In genomic region chr4:48944252-48944651, GRCh38 we compare ENCODE assay signal across 1 cellular context.
TF ChIP-seq lines count a peak whose summit lies in the region.

No MANE protein-coding gene starts in this region.

TF ChIP-seq in WTC11, 78 proteins besides CTCF, POLR2A, EP300 and RAD21 (continued from another document):
- TF ChIP-seq HMGXB4 (CRISPR knock-in tag; IDR thresholded peaks at IDR 0.05) (no peak), SP1 (CRISPR knock-in tag; conservative IDR thresholded peaks at IDR 0.05) (no peak), SMAD4 (CRISPR knock-in tag; IDR thresholded peaks at IDR 0.05) (no peak), ZNF219 (CRISPR knock-in tag; IDR thresholded peaks at IDR 0.05; ENCODE audit: borderline replicate concordance) (no peak), ZMAT4 (CRISPR knock-in tag; IDR thresholded peaks at IDR 0.05) (no peak), FOXJ3 (CRISPR knock-in tag; IDR thresholded peaks at IDR 0.05; ENCODE audit: borderline replicate concordance) (no peak)
